In genomic region chr16:55703003-55704001, GRCh38 we compare ENCODE assay signal across 10 cellular contexts. TPM values are rescaled to one million over a fixed set of nuclear protein-coding genes. Genes with fewer than 3 reads are reported as not detected.
DNase-seq lines count a peak whose midpoint lies in the region; ATAC-seq and TF ChIP-seq lines count a peak whose summit lies in the region.
"Had no signal": no experiment of that assay in that cellular context is flagged by ENCODE, and none has a peak within 500 bp of the region (broad histone marks: within the 10 kb centered on the region; RNA-seq: fewer than 3 reads in every experiment).

No MANE protein-coding gene starts in this region.

- H2AK9ac ChIP-seq in IMR-90 (replicated peaks; ENCODE audit: low read depth, low read length, poor library complexity), result no peak overlapping the region

- H3K27ac ChIP-seq in IMR-90 (ENCODE audit: insufficient read depth, low read length) (no peak overlapping the region), SK-N-MC (no peak overlapping the region), prostate gland (no peak overlapping the region)
- H3K27ac ChIP-seq: BLaER1 treated with 17β-estradiol and CSF1 and Interleukin-3, amounts not matched to agents 10 nM and 100 nM; skin epidermis had no signal

- DNase-seq in NCI-H1436 (lab: John Stamatoyannopoulos, UW) (peak; percentile 24), NCI-H1436 treated with DMSO at 0.1 percent for 48 hours (lab: John Stamatoyannopoulos, UW) (no peak), IMR-90 (peak; percentile 68), SK-N-MC (ENCODE audit: low read depth, low spot score) (peak; percentile 16), fibroblast of mammary gland (ENCODE audit: low read depth) (peak; percentile 67), prostate gland (ENCODE audit: low spot score) (peak; percentile 50), activated gamma-delta T cell (lab: John Stamatoyannopoulos, UW) (no peak)
- DNase-seq in activated naive CD4-positive, alpha-beta T cell treated with anti-CD3 and anti-CD28 coated beads, Interleukin-2, amount 50 U/mL, for 16 hours, result no peak

- no peak overlapping the region for H3K4ac ChIP-seq in IMR-90 (ENCODE audit: low read depth, low read length)

- no peak overlapping the region for H3K14ac ChIP-seq in IMR-90 (replicated peaks; ENCODE audit: low read depth, low read length)

- H3K4me1 ChIP-seq in IMR-90 (ENCODE audit: control insufficient read depth, insufficient read depth, low read length), result no peaks in the 10 kb centered on the region
- no peaks in the 10 kb centered on the region for H3K4me1 ChIP-seq in prostate gland (replicated peaks)

- H3K79me1 ChIP-seq in IMR-90 (ENCODE audit: low read depth in 1 of 2, low read length in 2 of 2), result no peaks in the 10 kb centered on the region

- no peaks in the 10 kb centered on the region; the same call in 1 of the 2 replicates for H3K9me1 ChIP-seq in IMR-90 (ENCODE audit: insufficient read depth, low read length)

- TF ChIP-seq POLR2A in IMR-90 (IDR thresholded peaks at IDR 0.05; ENCODE audit: low read depth, low read length), result no peak
- TF ChIP-seq POLR2A in prostate gland (IDR thresholded peaks at IDR 0.05), result no peak

- no peak overlapping the region for H4K91ac ChIP-seq in IMR-90 (ENCODE audit: insufficient read depth, low read depth, low read length)

- no peak overlapping the region for H2BK20ac ChIP-seq in IMR-90 (ENCODE audit: low read depth, low read length)

- H4K20me1 ChIP-seq in IMR-90 (ENCODE audit: insufficient read depth, low read length), result no peaks in the 10 kb centered on the region

- H3K9me3 ChIP-seq in IMR-90 (ENCODE audit: control insufficient read depth, insufficient read depth, low read length) (no peaks in the 10 kb centered on the region), SK-N-MC (ENCODE audit: low read depth, low read length) (no peaks in the 10 kb centered on the region), prostate gland (no peaks in the 10 kb centered on the region)
- H3K9me3 ChIP-seq: BLaER1 treated with 17β-estradiol and CSF1 and Interleukin-3, amounts not matched to agents 10 nM and 100 nM had no signal

- H2BK120ac ChIP-seq in IMR-90 (ENCODE audit: low read depth, low read length), result no peak overlapping the region

- 17% methylated on average over 1 of the region's 10 CpGs; no CpG with 5 or more reads in 1 of the 2 experiments for WGBS in IMR-90 (ENCODE audit: extremely low coverage in 2 of 2, insufficient read length in 1 of 2), 2 experiments
- WGBS in prostate gland, result 56% methylated on average over 10 of the region's 10 CpGs

- intact Hi-C loops in IMR-90 (cut with micrococcal nuclease), result loop anchor here (1.0 kb wide), 2 partner anchors 160 to 238 kb away; no protein-coding TSS in a partner anchor
- intact Hi-C loops in prostate gland (cut with DNase I), result loop anchor here (2.0 to 5.0 kb wide), 2 partner anchors 161 to 239 kb away; no protein-coding TSS in a partner anchor

- BruUV-seq in IMR-90 (replicated peaks; lab: Mats Ljungman, UMichigan), result no TSS peak

- in situ Hi-C loops in IMR-90 (cut with MboI; ENCODE audit: low sequenced_read_pairs), result loop anchor here (5.0 to 25.0 kb wide), 3 partner anchors 156 to 609 kb away; no protein-coding TSS in a partner anchor

- POLR2A ChIA-PET in IMR-90 (lab: Charles Lee; ENCODE audit: unreplicated experiment), result no interaction called here

- H3K23ac ChIP-seq in IMR-90 (ENCODE audit: low read depth, low read length), result no peak overlapping the region

- H3K4me3 ChIP-seq in IMR-90 (ENCODE audit: insufficient read depth, low read depth, low read length) (no peak overlapping the region), SK-N-MC (no peak overlapping the region), fibroblast of mammary gland (ENCODE audit: control insufficient read depth, low read depth, low read length) (no peak overlapping the region), prostate gland (no peak overlapping the region)
- H3K4me3 ChIP-seq: BLaER1 treated with 17β-estradiol and CSF1 and Interleukin-3, amounts not matched to agents 10 nM and 100 nM; skin epidermis had no signal

- TF ChIP-seq CTCF in IMR-90 (conservative IDR thresholded peaks at IDR 0.05; ENCODE audit: low read depth, low read length) (peak; percentile 67), fibroblast of mammary gland (conservative IDR thresholded peaks at IDR 0.05; ENCODE audit: control insufficient read depth, insufficient read depth, low read depth, low read length) (peak; percentile 55), prostate gland (IDR thresholded peaks at IDR 0.05) (peak in 3 of 4 experiments; percentile 46 to 57 (median 55))

- no peak overlapping the region for H3K18ac ChIP-seq in IMR-90 (ENCODE audit: low read depth, low read length)

- no peak overlapping the region for H3K56ac ChIP-seq in IMR-90 (ENCODE audit: extremely low read depth, insufficient read depth, low read length)

- no peak overlapping the region for H2AFZ ChIP-seq in IMR-90 (replicated peaks; ENCODE audit: low read length, poor library complexity)

- peak; percentile 57 for ATAC-seq in IMR-90 (ENCODE audit: low read depth)

- H3K9ac ChIP-seq in IMR-90 (ENCODE audit: low read depth, low read length) (no peak overlapping the region), SK-N-MC (ENCODE audit: insufficient read length) (no peak overlapping the region)
- H3K9ac ChIP-seq: BLaER1 treated with 17β-estradiol and CSF1 and Interleukin-3, amounts not matched to agents 10 nM and 100 nM had no signal

- CTCF ChIA-PET in IMR-90 (lab: Yijun Ruan, JAX), result interaction anchor here (0.6 to 1.9 kb wide), 3 partner anchors 40 to 238 kb away, joined by 3 to 25 read pairs (median 17); no protein-coding TSS in a partner anchor

- H3K36me3 ChIP-seq in IMR-90 (ENCODE audit: control insufficient read depth, insufficient read depth, low read length) (no peaks in the 10 kb centered on the region), SK-N-MC (ENCODE audit: insufficient read depth, low read length) (no peaks in the 10 kb centered on the region), prostate gland (no peaks in the 10 kb centered on the region)
- H3K36me3 ChIP-seq: BLaER1 treated with 17β-estradiol and CSF1 and Interleukin-3, amounts not matched to agents 10 nM and 100 nM had no signal

- dilution Hi-C loops in IMR-90 (cut with HindIII; ENCODE audit: low sequenced_read_pairs, unreplicated experiment), result no loop called here

- H2BK15ac ChIP-seq in IMR-90 (ENCODE audit: low read depth, low read length), result no peak overlapping the region

- H4K8ac ChIP-seq in IMR-90 (ENCODE audit: low read depth in 2 of 2, low read length in 2 of 2), result no peak overlapping the region

- no peak overlapping the region for H4K5ac ChIP-seq in IMR-90 (ENCODE audit: low read depth, low read length)

- no peak overlapping the region for H2BK5ac ChIP-seq in IMR-90 (ENCODE audit: low read depth, low read length, poor library complexity, severe bottlenecking)

- H3K4me2 ChIP-seq in IMR-90 (ENCODE audit: low read depth, low read length), result no peak overlapping the region
- H3K4me2 ChIP-seq: BLaER1 treated with 17β-estradiol and CSF1 and Interleukin-3, amounts not matched to agents 10 nM and 100 nM had no signal

- TF ChIP-seq RAD21 in IMR-90 (IDR thresholded peaks at IDR 0.05; ENCODE audit: low read length), result peak; percentile 69

- H3K27me3 ChIP-seq in IMR-90 (ENCODE audit: control insufficient read depth, insufficient read depth, low read length) (peaks cover 26% of the 10 kb centered on the region), prostate gland (replicated peaks; ENCODE audit: insufficient read depth) (peaks cover 5% of the 10 kb centered on the region)
- H3K27me3 ChIP-seq: BLaER1 treated with 17β-estradiol and CSF1 and Interleukin-3, amounts not matched to agents 10 nM and 100 nM had no signal

- H2AK5ac ChIP-seq in IMR-90 (ENCODE audit: low read depth, low read length), result no peak overlapping the region

TF ChIP-seq in IMR-90, 13 proteins besides CTCF, POLR2A, EP300 and RAD21:
- TF ChIP-seq MAFK (IDR thresholded peaks at IDR 0.05; ENCODE audit: low read depth, low read length), result no peak
- no peak for TF ChIP-seq NFE2L2 (IDR thresholded peaks at IDR 0.05; ENCODE audit: low read depth, low read length)
- TF ChIP-seq ELK1 (IDR thresholded peaks at IDR 0.05; ENCODE audit: borderline replicate concordance, low read depth, low read length), result no peak
- peak; percentile 80 for TF ChIP-seq SMC3 (IDR thresholded peaks at IDR 0.05; ENCODE audit: low read depth, low read length)

RNA-seq across cellular contexts. Expression of gene SLC6A2, which starts 47.5 kb away (rescaled TPM):
- total RNA-seq in IMR-90 (2012; rRNA removed) (not detected in 2 replicates), prostate gland (1 to 10 TPM in 1 of 2 donors, under 1 TPM in 1; 0.32 to 2.6 TPM)
- polyA plus RNA-seq in IMR-90 (2012; rRNA removed), result not detected in 2 replicates
- not detected in 2 replicates for polyA plus RNA-seq in IMR-90 (2012; cell fraction: cytosol; rRNA removed)
- not detected in 2 replicates for polyA plus RNA-seq in IMR-90 (2012; cell fraction: nucleus; rRNA removed; ENCODE audit: low replicate concordance)

Comparison
In these comparisons a context has a peak if more than half of its experiments do, and no peak if none do; other contexts are left out.
1. DNase-seq: peak in NCI-H1436 (single experiment), IMR-90 (single experiment), SK-N-MC (single experiment), fibroblast of mammary gland (single experiment) and prostate gland (single experiment); none in NCI-H1436 treated with DMSO at 0.1 percent for 48 hours (single experiment), activated gamma-delta T cell (single experiment) and activated naive CD4-positive, alpha-beta T cell treated with anti-CD3 and anti-CD28 coated beads, Interleukin-2, amount 50 U/mL, for 16 hours (single experiment).
2. Peak in every context shown above with its lines, with median percentiles within 50 percentile points of each other: CTCF ChIP-seq.